Comparison of ENCODE assay signal across 20 cellular contexts in genomic region chr2:72034353-72035095, GRCh38.
DNase-seq lines count a peak whose midpoint lies in the region; ATAC-seq and TF ChIP-seq lines count a peak whose summit lies in the region.
"Had no signal": no experiment of that assay in that cellular context is flagged by ENCODE, and none has a peak within 500 bp of the region (broad histone marks: within the 10 kb centered on the region; RNA-seq: fewer than 3 reads in every experiment).

No MANE protein-coding gene starts in this region.

- POLR2A ChIA-PET in SK-N-SH (lab: Yijun Ruan, JAX) = no interaction called here

- BruUV-seq in Calu3 (replicated peaks; lab: Mats Ljungman, UMichigan) = no TSS peak

- no peak overlapping the region for H2AFZ ChIP-seq in SK-N-SH (ENCODE audit: low read depth)

- H3F3A ChIP-seq in SK-N-SH (replicated peaks; ENCODE audit: insufficient read depth) = no peaks in the 10 kb centered on the region

- H3K4ac ChIP-seq in mesendoderm (ENCODE audit: low read depth, low read length) = no peak overlapping the region

- intact Hi-C loops in spleen (cut with DNase I; ENCODE audit: low total_unique reads) (no loop called here), Calu3 (cut with micrococcal nuclease; ENCODE audit: unreplicated experiment) (no loop called here)

- no peak overlapping the region for H3K56ac ChIP-seq in mesendoderm (ENCODE audit: low read length)

- no peak overlapping the region for H2BK120ac ChIP-seq in mesendoderm (ENCODE audit: low read depth, low read length)

- H3K4me1 Mint-ChIP-seq in Calu3 (ENCODE audit: low read depth, unreplicated experiment) = peaks cover 9% of the 10 kb centered on the region

- H3K9me3 ChIP-seq in SK-N-SH (no peaks in the 10 kb centered on the region), spleen (no peaks in the 10 kb centered on the region)

- H3K9me2 ChIP-seq in SK-N-SH = no peaks in the 10 kb centered on the region

- H4K8ac ChIP-seq in mesendoderm (ENCODE audit: low read depth, low read length) = no peak overlapping the region

- no peak overlapping the region for H3K4me3 Mint-ChIP-seq in Calu3 (ENCODE audit: low read depth, unreplicated experiment)
- H3K4me3 Mint-ChIP-seq: IgD-negative memory B cell had no signal

- TF ChIP-seq RAD21 in SK-N-SH (IDR thresholded peaks at IDR 0.05; ENCODE audit: low read length) = no peak

- H3K4me1 ChIP-seq in SK-N-SH (ENCODE audit: control insufficient read depth in 1 of 2, insufficient read depth in 2 of 2, low read depth in 1 of 2, low read length in 1 of 2) = no peaks in the 10 kb centered on the region
- H3K4me1 ChIP-seq in spleen = no peaks in the 10 kb centered on the region
- H3K4me1 ChIP-seq in mesendoderm (ENCODE audit: control insufficient read depth, low read depth, low read length) = no peaks in the 10 kb centered on the region

- H3K27me3 ChIP-seq in SK-N-SH (ENCODE audit: insufficient read depth) (peaks cover 9% of the 10 kb centered on the region; the same call in 1 of the 2 replicates), H7 (ENCODE audit: control insufficient read depth, insufficient read depth, low read length) (no peaks in the 10 kb centered on the region), spleen (replicated peaks in 1 of 7) (no peaks in the 10 kb centered on the region), mesendoderm (ENCODE audit: insufficient read depth, low read length, poor library complexity) (no peaks in the 10 kb centered on the region)

- no peak overlapping the region for H3K18ac ChIP-seq in mesendoderm (ENCODE audit: low read length)

- no peak overlapping the region for H3K27ac Mint-ChIP-seq in Calu3 (ENCODE audit: unreplicated experiment)
- H3K27ac Mint-ChIP-seq: IgD-negative memory B cell had no signal

- H3K79me1 ChIP-seq in mesendoderm (ENCODE audit: low read length) = no peaks in the 10 kb centered on the region

- no peak for TF ChIP-seq POLR2A in spleen (IDR thresholded peaks at IDR 0.05)

- TF ChIP-seq EP300 in SK-N-SH (IDR thresholded peaks at IDR 0.05; ENCODE audit: borderline replicate concordance in 1 of 2, low read depth in 1 of 2, low read length in 1 of 2) = no peak

- no peak overlapping the region for H4K5ac ChIP-seq in mesendoderm (ENCODE audit: low read length)

- no peak overlapping the region for H3K4me3 ChIP-seq in SK-N-SH (ENCODE audit: low read depth in 2 of 2, low read length in 1 of 2)
- H3K4me3 ChIP-seq in H7 (ENCODE audit: insufficient read depth, low read depth, low read length) = no peak overlapping the region
- H3K4me3 ChIP-seq in spleen = no peak overlapping the region
- no peak overlapping the region for H3K4me3 ChIP-seq in mesendoderm (ENCODE audit: low read length)

- WGBS in SK-N-SH (ENCODE audit: low lambda C conversion rate) = 43% methylated on average over 12 of the region's 14 CpGs
- WGBS in spleen, 5 donors = 84 to 90% (median 86%) methylated on average over 11 to 14 of the region's 14 CpGs
- no CpG with 5 or more reads among the region's 14 CpGs for WGBS in mesendoderm (ENCODE audit: extremely low coverage, insufficient coverage, low lambda C conversion rate)

- H3K9ac ChIP-seq in SK-N-SH (no peak overlapping the region), mesendoderm (ENCODE audit: low read length) (no peak overlapping the region)

- peaks cover 6% of the 10 kb centered on the region for H3K36me3 Mint-ChIP-seq in Calu3 (ENCODE audit: insufficient read depth, unreplicated experiment)

- no peaks in the 10 kb centered on the region for H3K9me3 Mint-ChIP-seq in Calu3 (ENCODE audit: low read depth, unreplicated experiment)
- H3K9me3 Mint-ChIP-seq: IgD-negative memory B cell had no signal

- H4K20me1 ChIP-seq in SK-N-SH (ENCODE audit: insufficient read depth) = no peaks in the 10 kb centered on the region

- no peaks in the 10 kb centered on the region for H3K79me2 ChIP-seq in SK-N-SH (ENCODE audit: insufficient read depth)
- no peaks in the 10 kb centered on the region for H3K79me2 ChIP-seq in mesendoderm (ENCODE audit: control insufficient read depth, insufficient read depth, low read length)

- DNase-seq in SK-N-SH (peak; percentile 5), H7 (peak; percentile 13), iPS-NIHi7 (ENCODE audit: extremely low spot score) (peak; percentile 4), spleen (peak; percentile 51), HT-29 (ENCODE audit: low spot score) (no peak), mesendoderm (no peak), Calu3 (no peak)
- DNase-seq: 8988T, C1 segment of cervical spinal cord, DMS 273 treated with DMSO at 0.1 percent for 48 hours, Kasumi-1, MM.1S, NCI-H1092 treated with DMSO at 0.1 percent for 48 hours, NCI-H1694 treated with DMSO at 0.1 percent for 48 hours, NCI-H226, NCI-H524 treated with DMSO at 0.1 percent for 48 hours, SHP77 treated with DMSO at 0.1 percent for 48 hours had no signal

- no peak for ATAC-seq in SK-N-SH treated with all-trans-retinoic acid at 6 μM for 48 hours
- ATAC-seq: Panc1 had no signal

- H2AK5ac ChIP-seq in mesendoderm (ENCODE audit: low read length) = no peak overlapping the region

- peaks cover 31% of the 10 kb centered on the region for H3K27me3 Mint-ChIP-seq in Calu3 (ENCODE audit: unreplicated experiment)

- H3K4me2 ChIP-seq in SK-N-SH (no peak overlapping the region), mesendoderm (ENCODE audit: low read length) (no peak overlapping the region)

- TF ChIP-seq CTCF in SK-N-SH (IDR thresholded peaks at IDR 0.05) (no peak), spleen (IDR thresholded peaks at IDR 0.05 in 8 of 11, conservative IDR thresholded peaks at IDR 0.05 in 3 of 11) (no peak), Calu3 (IDR thresholded peaks at IDR 0.05; ENCODE audit: unreplicated experiment) (no peak)

- H2BK15ac ChIP-seq in mesendoderm (replicated peaks; ENCODE audit: low read depth) = no peak overlapping the region

- H3K27ac ChIP-seq in SK-N-SH (ENCODE audit: low read depth in 2 of 2, low read length in 1 of 2) = no peak overlapping the region
- no peak overlapping the region for H3K27ac ChIP-seq in spleen
- H3K27ac ChIP-seq in mesendoderm (ENCODE audit: low read depth, low read length) = no peak overlapping the region

- H2BK5ac ChIP-seq in mesendoderm (ENCODE audit: low read length) = no peak overlapping the region

- H3K23ac ChIP-seq in mesendoderm (ENCODE audit: low read length) = no peak overlapping the region

- no peaks in the 10 kb centered on the region for H3K36me3 ChIP-seq in SK-N-SH (replicated peaks in 1 of 2; ENCODE audit: control insufficient read depth in 1 of 2, insufficient read depth in 2 of 2, low read length in 1 of 2)
- H3K36me3 ChIP-seq in H7 (replicated peaks; ENCODE audit: control insufficient read depth, insufficient read depth, low read length) = no peaks in the 10 kb centered on the region
- no peaks in the 10 kb centered on the region for H3K36me3 ChIP-seq in spleen
- no peaks in the 10 kb centered on the region for H3K36me3 ChIP-seq in mesendoderm (ENCODE audit: control insufficient read depth, insufficient read depth, low read length)

- CTCF ChIA-PET in SK-N-SH (lab: Yijun Ruan, JAX) = interaction anchor here (0.6 to 1.2 kb wide), 2 partner anchors 116 to 859 kb away, joined by 3 read pairs; no protein-coding TSS in a partner anchor
- CTCF ChIA-PET in Calu3 (lab: Charles Lee) = no interaction called here

TF ChIP-seq in SK-N-SH, 30 proteins besides CTCF, POLR2A, EP300 and RAD21 (continues in another document):
- TF ChIP-seq FOSL2 (IDR thresholded peaks at IDR 0.05; ENCODE audit: borderline replicate concordance, low read depth) (no peak), FOXM1 (IDR thresholded peaks at IDR 0.05; ENCODE audit: low read depth) (no peak), GABPA (IDR thresholded peaks at IDR 0.05; ENCODE audit: low read depth) (no peak), NFIC (IDR thresholded peaks at IDR 0.05; ENCODE audit: borderline replicate concordance) (no peak), RFX5 (IDR thresholded peaks at IDR 0.05; ENCODE audit: low read length) (no peak), FOXJ3 (CRISPR knock-in tag; IDR thresholded peaks at IDR 0.05) (no peak), TAF1 (IDR thresholded peaks at IDR 0.05; ENCODE audit: borderline replicate concordance, low read depth, low read length) (no peak), SIN3A (IDR thresholded peaks at IDR 0.05; ENCODE audit: borderline replicate concordance, low read depth, low read length) (no peak)

TF ChIP-seq in SK-N-SH treated with all-trans-retinoic acid at 6 μM for 48 hours, 23 proteins besides CTCF, POLR2A, EP300 and RAD21 (continues in another document):
- TF ChIP-seq OSR1 (CRISPR knock-in tag; IDR thresholded peaks at IDR 0.05) = no peak
- no peak for TF ChIP-seq ESRRG (CRISPR knock-in tag; IDR thresholded peaks at IDR 0.05)
- TF ChIP-seq CSDC2 (CRISPR knock-in tag; IDR thresholded peaks at IDR 0.05) = no peak
- no peak for TF ChIP-seq ZNF70 (CRISPR knock-in tag; IDR thresholded peaks at IDR 0.05)
- TF ChIP-seq ISL1 (CRISPR knock-in tag; IDR thresholded peaks at IDR 0.05) = no peak
- no peak for TF ChIP-seq ZFP3 (CRISPR knock-in tag; IDR thresholded peaks at IDR 0.05)
- no peak for TF ChIP-seq POU6F1 (CRISPR knock-in tag; IDR thresholded peaks at IDR 0.05; ENCODE audit: borderline replicate concordance, low read depth)
- TF ChIP-seq ARNTL (CRISPR knock-in tag; IDR thresholded peaks at IDR 0.05; ENCODE audit: borderline replicate concordance, low read depth) = no peak
- TF ChIP-seq CSRNP3 (CRISPR knock-in tag; IDR thresholded peaks at IDR 0.05) = no peak

Comparison
In these comparisons a context has a peak if more than half of its experiments do, and no peak if none do; other contexts are left out.
1. DNase-seq: peak in SK-N-SH (single experiment), H7 (single experiment), iPS-NIHi7 (single experiment) and spleen (single experiment); none in HT-29 (single experiment), mesendoderm (single experiment) and Calu3 (single experiment).